21 cellular contexts compared by ENCODE assay signal in genomic region chr7:25240896-25241295, GRCh38. TPM values are rescaled to one million over a fixed set of nuclear protein-coding genes. Genes with fewer than 3 reads are reported as not detected.
DNase-seq lines count a peak whose midpoint lies in the region; ATAC-seq and TF ChIP-seq lines count a peak whose summit lies in the region.
"Had no signal": no experiment of that assay in that cellular context is flagged by ENCODE, and none has a peak within 500 bp of the region (broad histone marks: within the 10 kb centered on the region; RNA-seq: fewer than 3 reads in every experiment).

No MANE protein-coding gene starts in this region.

- no peak for ATAC-seq in thoracic aorta (ENCODE audit: insufficient number of reproducible peaks, low FRiP score, low read depth)
- ATAC-seq: CD8-positive, alpha-beta T cell; GM12878; GM23338; HCT116 had no signal

- DNase-seq in RWPE1 (ENCODE audit: low spot score) (peak; percentile 15), coronary artery (ENCODE audit: low spot score) (no peak), thoracic aorta (ENCODE audit: low spot score) (no peak), activated gamma-delta T cell (lab: John Stamatoyannopoulos, UW) (no peak), BE2C (no peak), DMS79 (lab: John Stamatoyannopoulos, UW) (no peak)
- DNase-seq: Caco-2; CD4-positive, CD25-positive, alpha-beta regulatory T cell; CD8-positive, alpha-beta T cell; DMS153; EL; GDM1; H9 had no signal

- peaks cover 0 to 32% of the 10 kb centered on the region in 2 donors for H3K4me1 ChIP-seq in thoracic aorta (ENCODE audit: control insufficient read depth in 1 of 2, low read depth in 2 of 2)
- H3K4me1 ChIP-seq in BE2C: no peaks in the 10 kb centered on the region
- H3K4me1 ChIP-seq: BLaER1, Caco-2 had no signal

- POLR2A ChIA-PET in RWPE1 (lab: Yijun Ruan, JAX; ENCODE audit: low non-redundant PET): no interaction called here

- H3K36me3 ChIP-seq in thoracic aorta (no peaks in the 10 kb centered on the region), BE2C (no peaks in the 10 kb centered on the region)
- H3K36me3 ChIP-seq: BLaER1 had no signal

- H3K9me3 ChIP-seq in thoracic aorta: no peaks in the 10 kb centered on the region
- no peaks in the 10 kb centered on the region for H3K9me3 ChIP-seq in BE2C
- H3K9me3 ChIP-seq: BLaER1, Caco-2 had no signal

- H3K27me3 ChIP-seq in thoracic aorta (replicated peaks; ENCODE audit: insufficient read depth): no peaks in the 10 kb centered on the region
- H3K27me3 ChIP-seq in BE2C: peaks cover 22% of the 10 kb centered on the region
- H3K27me3 ChIP-seq: BLaER1 had no signal

- CTCF ChIA-PET in RWPE1 (lab: Yijun Ruan, JAX): no interaction called here

- H3K4me3 ChIP-seq in coronary artery: peak overlapping the region; percentile 33
- H3K4me3 ChIP-seq in thoracic aorta: peak overlapping the region; percentile 37
- no peak overlapping the region for H3K4me3 ChIP-seq in BE2C (ENCODE audit: low read depth, low read length)
- H3K4me3 ChIP-seq: BLaER1, GM12878, GM23338 had no signal

- no peak overlapping the region for H3K27ac ChIP-seq in RWPE1
- peak overlapping the region; percentile 70 for H3K27ac ChIP-seq in VCaP
- no peak overlapping the region for H3K27ac ChIP-seq in coronary artery
- no peak overlapping the region for H3K27ac ChIP-seq in thoracic aorta
- H3K27ac ChIP-seq: BLaER1 had no signal

- TF ChIP-seq CTCF in RWPE1 (conservative IDR thresholded peaks at IDR 0.05; ENCODE audit: low read depth) (no peak), VCaP (conservative IDR thresholded peaks at IDR 0.05) (no peak), coronary artery (IDR thresholded peaks at IDR 0.05) (no peak), thoracic aorta (IDR thresholded peaks at IDR 0.05) (no peak), BE2C (IDR thresholded peaks at IDR 0.05; ENCODE audit: low read depth, low read length) (no peak)

RNA-seq across cellular contexts. Expression of gene NPVF, which starts 12.6 kb away (rescaled TPM):
- not detected for total RNA-seq in thoracic aorta
- not detected for polyA plus RNA-seq in BE2C (2012; ENCODE audit: insufficient read depth, insufficient read length, low read depth)
- total RNA-seq: A172; A673; Caco-2; CD4-positive, CD25-positive, alpha-beta regulatory T cell; CD8-positive, alpha-beta T cell; GM12878; GM23338; H4; H9 had no signal
- polyA plus RNA-seq: CD4-positive, CD25-positive, alpha-beta regulatory T cell; GM12878; GM23338 had no signal
